In the genomic region with DNA sequence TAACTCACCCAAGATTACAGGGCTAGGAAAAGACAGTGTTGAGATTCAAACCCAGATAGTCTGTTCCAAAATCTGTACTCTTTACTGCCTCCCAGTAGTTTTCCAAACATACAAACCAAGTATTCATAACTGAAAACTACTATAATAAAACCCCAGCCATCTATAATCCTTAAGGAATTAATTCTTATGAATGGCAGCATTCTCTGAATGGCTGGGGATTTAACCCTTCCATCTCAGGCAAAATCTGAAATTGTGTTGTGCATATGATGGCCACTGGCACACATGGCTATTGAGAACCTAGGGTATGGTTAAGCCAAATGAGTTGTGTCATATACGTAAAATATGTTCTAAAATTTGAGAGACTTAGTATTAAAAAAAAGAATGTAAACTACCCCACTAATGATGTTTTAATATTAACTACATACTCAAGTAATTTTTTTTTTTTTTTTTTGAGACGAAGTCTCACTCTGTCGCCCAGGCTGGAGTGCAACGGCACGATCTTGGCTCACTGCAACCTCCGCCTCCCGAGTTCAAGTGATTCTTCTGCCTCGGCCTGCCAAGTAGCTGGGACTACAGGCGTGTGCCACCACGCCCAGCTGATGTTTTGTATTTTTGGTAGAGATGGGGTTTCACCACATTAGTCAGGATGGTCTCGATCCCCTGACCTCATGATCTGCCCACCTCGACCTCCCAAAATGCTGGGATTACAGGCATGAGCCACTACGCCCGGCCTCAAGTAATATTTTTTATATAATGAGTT, we compare ENCODE assay signal across 30 cellular contexts.
"Had no signal": no experiment of that assay in that cellular context is flagged by ENCODE, and none has a peak within 500 bp of the region (broad histone marks: within the 10 kb centered on the region; RNA-seq: fewer than 3 reads in every experiment).

No MANE protein-coding gene starts in this region.

- H3K36me3 ChIP-seq: brain microvascular endothelial cell, Peyer's patch, WERI-Rb-1 had no signal

- H3K9me3 ChIP-seq: Peyer's patch had no signal

- ATAC-seq: activated CD8-positive, alpha-beta memory T cell treated with anti-CD3 and anti-CD28 coated beads, Interleukin-2, amount 10 ng/mL, durations not matched to agents 7 days and 5 days; activated T-helper 17 cell treated with anti-CD3 and anti-CD28 coated beads, Interleukin-2, amount 50 U/mL, for 72 hours; K562; PC-3 had no signal

- DNase-seq: activated CD4-positive, alpha-beta memory T cell treated with anti-CD3 and anti-CD28 coated beads, Interleukin-2, amount 10 ng/mL, durations not matched to agents 7 days and 5 days; activated CD4-positive, alpha-beta T cell treated with anti-CD3 and anti-CD28 coated beads for 1 hour; activated CD4-positive, alpha-beta T cell treated with anti-CD3 and anti-CD28 coated beads for 48 hours; activated CD4-positive, CD25-positive, alpha-beta regulatory T cell; activated CD8-positive, alpha-beta memory T cell treated with anti-CD3 and anti-CD28 coated beads for 24 hours; activated CD8-positive, alpha-beta memory T cell treated with anti-CD3 and anti-CD28 coated beads, Interleukin-2, amount 10 ng/mL, durations not matched to agents 7 days and 5 days; activated CD8-positive, alpha-beta memory T cell treated with anti-CD3 and anti-CD28 coated beads, Interleukin-2, amount 50 U/mL, for 48 hours; activated naive CD4-positive, alpha-beta T cell; activated naive CD4-positive, alpha-beta T cell treated with anti-CD3 and anti-CD28 coated beads, Interleukin-2, amount 50 U/mL, for 16 hours; activated naive CD8-positive, alpha-beta T cell treated with anti-CD3 and anti-CD28 coated beads for 36 hours; activated T-cell treated with anti-CD3 and anti-CD28 coated beads, Interleukin-2, amount 50 U/mL, for 48 hours; amniotic stem cell; aorta; brain microvascular endothelial cell; NCI-H1048; NCI-H1105 treated with DMSO at 0.1 percent for 48 hours; NCI-H1436; NCI-H1694; NCI-H2029; NCI-H345; NCI-H524 treated with DMSO at 0.1 percent for 48 hours; NK-92 treated with Interleukin-12 subunit alpha and Interleukin-12 subunit beta, amount 100 ng/mL, for 24 hours; PC-3; RPMI8226; SIG-M5; T1000; WERI-Rb-1 had no signal

- H3K27me3 ChIP-seq: brain microvascular endothelial cell, Peyer's patch had no signal

- H3K4me3 ChIP-seq: K562, Peyer's patch had no signal

- H3K27ac ChIP-seq: brain microvascular endothelial cell, Peyer's patch, WERI-Rb-1 had no signal
